19 cellular contexts compared by ENCODE assay signal in the genomic region with DNA sequence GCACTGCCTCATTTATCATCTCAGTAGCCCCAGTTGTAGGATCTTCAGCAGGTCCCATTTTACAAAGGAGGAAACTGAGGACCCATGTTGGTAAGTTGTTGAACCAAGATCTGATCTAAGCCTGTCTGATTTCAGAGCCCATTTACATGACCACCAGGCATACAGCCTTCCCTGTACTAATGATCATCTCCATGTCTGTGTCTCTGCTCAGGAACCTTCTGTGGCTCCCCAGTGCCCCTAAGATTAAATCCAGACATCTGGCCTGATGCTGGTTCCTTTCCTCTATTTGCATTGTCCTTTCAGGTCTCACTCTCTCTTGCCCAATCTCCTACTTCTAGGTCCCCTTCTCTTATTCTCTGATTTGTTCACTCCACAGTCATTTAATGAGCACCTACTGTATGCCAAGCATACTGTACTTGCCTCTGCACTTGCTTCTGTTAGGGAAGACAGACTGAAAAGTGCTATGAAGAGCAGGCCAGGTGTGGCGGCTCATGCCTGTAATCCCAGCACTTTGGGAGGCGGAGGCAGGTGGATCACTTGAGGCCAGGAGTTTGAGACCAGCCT. TPM values are rescaled to one million over a fixed set of nuclear protein-coding genes. Genes with fewer than 3 reads are reported as not detected.
"Had no signal": no experiment of that assay in that cellular context is flagged by ENCODE, and none has a peak within 500 bp of the region (broad histone marks: within the 10 kb centered on the region; RNA-seq: fewer than 3 reads in every experiment).

No MANE protein-coding gene starts in this region.

- DNase-seq: foreskin keratinocyte; left colon; left ventricle myocardium superior; mesenchymal stem cell; midbrain; sigmoid colon; small intestine; stimulated activated CD4-positive, alpha-beta T cell treated with anti-CD3 and anti-CD28 coated beads, Interleukin-12 subunit alpha, Interleukin-12 subunit beta, amount 100 ng/mL, for 4 hours; stimulated activated naive CD4-positive, alpha-beta T cell treated with Interleukin-2 at 50 U/mL for 16 hours; trophoblast cell; uterus had no signal

- H3K27me3 ChIP-seq: uterus had no signal

- H3K4me3 ChIP-seq: hepatocyte, lung, right atrium auricular region, sigmoid colon, uterus had no signal

- H3K36me3 ChIP-seq: neutrophil, right atrium auricular region, sigmoid colon, uterus had no signal

- H3K9me3 ChIP-seq: neutrophil, right atrium auricular region, sigmoid colon, uterus had no signal

- ATAC-seq: foreskin keratinocyte; left colon; left ventricle myocardium superior; natural killer cell treated with Interleukin-12 subunit alpha and Interleukin-12 subunit beta and Interleukin-15 and Interleukin-18, amount 100 ng/mL, for 72 hours had no signal

- FAIRE-seq: colon, small intestine had no signal

- H3K4me1 ChIP-seq: foreskin keratinocyte, sigmoid colon, uterus had no signal

- H3K27ac ChIP-seq: foreskin keratinocyte, hepatocyte, neutrophil, right atrium auricular region, sigmoid colon, uterus had no signal

RNA-seq across cellular contexts. Expression of gene ATP2B2, which starts 32.4 kb away (rescaled TPM):
- total RNA-seq: epithelial cell of proximal tubule; foreskin keratinocyte; kidney epithelial cell; left ventricle myocardium superior; natural killer cell treated with Interleukin-12 subunit alpha and Interleukin-12 subunit beta and Interleukin-15 and Interleukin-18, amount 100 ng/mL, for 72 hours had no signal
- polyA plus RNA-seq: foreskin keratinocyte, lung had no signal
